9 cellular contexts compared by ENCODE assay signal in the genomic region with DNA sequence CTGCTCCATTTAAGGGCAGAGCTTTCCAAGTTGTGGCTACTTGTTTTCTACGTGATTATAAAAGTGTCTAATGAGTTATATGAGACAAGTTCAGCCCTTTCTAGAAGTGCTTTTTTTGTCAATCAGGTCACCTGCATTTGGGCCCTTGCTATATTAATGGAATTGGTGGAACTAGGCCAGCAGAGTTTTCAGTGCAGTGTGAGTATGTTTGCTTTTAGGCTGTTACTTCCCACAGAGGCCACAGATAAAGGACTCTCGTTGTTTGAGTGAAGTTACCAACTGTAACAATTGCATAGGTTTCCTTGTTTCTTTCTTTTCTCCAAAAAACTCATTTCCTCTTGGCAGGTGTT. TPM values are rescaled to one million over a fixed set of nuclear protein-coding genes. Genes with fewer than 3 reads are reported as not detected.
DNase-seq lines count a peak whose midpoint lies in the region; ATAC-seq and TF ChIP-seq lines count a peak whose summit lies in the region.
"Had no signal": no experiment of that assay in that cellular context is flagged by ENCODE, and none has a peak within 500 bp of the region (broad histone marks: within the 10 kb centered on the region; RNA-seq: fewer than 3 reads in every experiment).

No MANE protein-coding gene starts in this region.

- peaks cover 0 to 2% (median 0%) of the 10 kb centered on the region in 3 donors for H3K27me3 Mint-ChIP-seq in CD14-positive monocyte (ENCODE audit: low read depth in 3 of 3)

- H3K4me3 ChIP-seq in adrenal gland: no peak overlapping the region

- TF ChIP-seq CTCF in CD14-positive monocyte (IDR thresholded peaks at IDR 0.05) (no peak), adrenal gland (IDR thresholded peaks at IDR 0.05) (no peak)

- DNase-seq in CD14-positive monocyte (ENCODE audit: low spot score) (no peak), NAMALWA (ENCODE audit: low spot score) (peak; percentile 49), adrenal gland (no peak), myocyte (ENCODE audit: low read depth) (peak; percentile 33), NCI-H446 (lab: John Stamatoyannopoulos, UW) (no peak), NCI-H1417 (lab: John Stamatoyannopoulos, UW) (no peak)
- DNase-seq: glutamatergic neuron had no signal

- no peaks in the 10 kb centered on the region for H3K36me3 ChIP-seq in adrenal gland (replicated peaks in 1 of 2)

- H3K4me1 ChIP-seq in adrenal gland (replicated peaks in 1 of 2): peaks cover 7 to 68% of the 10 kb centered on the region in 2 donors

- ATAC-seq in GM21423 (IDR thresholded peaks at IDR 0.05; ENCODE audit: unreplicated experiment) (no peak), GM19452 (IDR thresholded peaks at IDR 0.05; ENCODE audit: unreplicated experiment) (no peak)

- no peaks in the 10 kb centered on the region for H3K9me3 ChIP-seq in adrenal gland (replicated peaks in 1 of 3)

- peak overlapping the region; percentile 31 to 84 (median 65) for H3K27ac ChIP-seq in adrenal gland

- H3K4me3 Mint-ChIP-seq in CD14-positive monocyte: peak overlapping the region in 1 of 2 donors; percentile 23

- TF ChIP-seq POLR2A in adrenal gland (IDR thresholded peaks at IDR 0.05): no peak

- H3K27me3 ChIP-seq in adrenal gland: no peaks in the 10 kb centered on the region

- 35 to 38% (median 36%) methylated on average over 2 of the region's 2 CpGs for WGBS in adrenal gland, 4 donors

- intact Hi-C loops in CD14-positive monocyte (cut with micrococcal nuclease) (no loop called here), adrenal gland (cut with DNase I) (no loop called here)

- peaks cover 51 to 64% of the 10 kb centered on the region in 2 donors for H3K36me3 Mint-ChIP-seq in CD14-positive monocyte

- H3K9me3 Mint-ChIP-seq in CD14-positive monocyte: no peaks in the 10 kb centered on the region

- H3K4me1 Mint-ChIP-seq in CD14-positive monocyte: peaks cover 92% of the 10 kb centered on the region

- H3K27ac Mint-ChIP-seq in CD14-positive monocyte: peak overlapping the region; percentile 95 to 99 (median 98)

RNA-seq across cellular contexts. Expression of a gene that starts 10.9 kb away (rescaled TPM):
- polyA plus RNA-seq in CD14-positive monocyte (100 to 1,000 TPM; 359 to 382 TPM), adrenal gland (10 to 100 TPM; 15.0 to 55.9 (median 20.1) TPM)
- total RNA-seq in adrenal gland (10 to 100 TPM; 25.4 to 52.8 (median 38.9) TPM), myocyte (15.8 and 21.2 TPM in 2 replicates)
- 13.5 TPM for polyA plus RNA-seq in myocyte (2012)

Comparison
In these comparisons a context has a peak if more than half of its experiments do, and no peak if none do; other contexts are left out.
1. DNase-seq: peak in NAMALWA (single experiment) and myocyte (single experiment); none in CD14-positive monocyte (single experiment), adrenal gland (0 of 7), NCI-H446 (0 of 2) and NCI-H1417 (0 of 3).